Comparison of ENCODE assay signal across 15 cellular contexts in genomic region chr2:64463784-64464183, GRCh38. TPM values are rescaled to one million over a fixed set of nuclear protein-coding genes. Genes with fewer than 3 reads are reported as not detected.
DNase-seq lines count a peak whose midpoint lies in the region; ATAC-seq and TF ChIP-seq lines count a peak whose summit lies in the region.
"Had no signal": no experiment of that assay in that cellular context is flagged by ENCODE, and none has a peak within 500 bp of the region (broad histone marks: within the 10 kb centered on the region; RNA-seq: fewer than 3 reads in every experiment).

No MANE protein-coding gene starts in this region.

- H3K27me3 ChIP-seq in ovary: no peaks in the 10 kb centered on the region
- no peaks in the 10 kb centered on the region for H3K27me3 ChIP-seq in mesendoderm (ENCODE audit: insufficient read depth, low read length, poor library complexity)
- no peaks in the 10 kb centered on the region for H3K27me3 ChIP-seq in hepatocyte
- H3K27me3 ChIP-seq: gastroesophageal sphincter had no signal

- no peak overlapping the region for H2BK5ac ChIP-seq in mesendoderm (ENCODE audit: low read length)

- H3K4me2 ChIP-seq in mesendoderm (ENCODE audit: low read length): no peak overlapping the region
- no peak overlapping the region for H3K4me2 ChIP-seq in hepatocyte

- no peak overlapping the region for H3K4ac ChIP-seq in mesendoderm (ENCODE audit: low read depth, low read length)

- TF ChIP-seq EP300 in ovary (IDR thresholded peaks at IDR 0.05): no peak

- no peaks in the 10 kb centered on the region for H4K20me1 ChIP-seq in hepatocyte (ENCODE audit: insufficient read depth, poor library complexity, severe bottlenecking)

- no peaks in the 10 kb centered on the region for H3K79me2 ChIP-seq in mesendoderm (ENCODE audit: control insufficient read depth, insufficient read depth, low read length)
- H3K79me2 ChIP-seq in hepatocyte: no peaks in the 10 kb centered on the region

- DNase-seq in EL (peak; percentile 74), RWPE1 (ENCODE audit: low spot score) (peak; percentile 37), ovary (peak in 3 of 5 donors; percentile 25 to 37 (median 31)), middle frontal gyrus (ENCODE audit: extremely low spot score, low spot score) (no peak), mesendoderm (no peak), hepatocyte (ENCODE audit: low spot score) (no peak), NCI-H1105 (lab: John Stamatoyannopoulos, UW) (no peak)
- DNase-seq: activated naive CD4-positive, alpha-beta T cell treated with anti-CD3 and anti-CD28 coated beads, Interleukin-2, amount 10 ng/mL, durations not matched to agents 7 days and 5 days; GF-D8; NCI-H1092; NCI-H526; right cardiac atrium; SIG-M5 had no signal

- intact Hi-C loops in ovary (cut with DNase I): no loop called here

- no peak for TF ChIP-seq POLR2A in ovary (IDR thresholded peaks at IDR 0.05)

- no peak overlapping the region for H3K23ac ChIP-seq in mesendoderm (ENCODE audit: low read length)

- H2BK120ac ChIP-seq in mesendoderm (ENCODE audit: low read depth, low read length): no peak overlapping the region

- no peaks in the 10 kb centered on the region for H3K79me1 ChIP-seq in mesendoderm (ENCODE audit: low read length)

- peak; percentile 40 for ATAC-seq in esophagus mucosa

- H3K4me3 ChIP-seq in ovary (no peak overlapping the region), mesendoderm (ENCODE audit: low read length) (no peak overlapping the region), hepatocyte (no peak overlapping the region)
- H3K4me3 ChIP-seq: gastroesophageal sphincter had no signal

- H3K36me3 ChIP-seq in ovary (no peaks in the 10 kb centered on the region), mesendoderm (ENCODE audit: control insufficient read depth, insufficient read depth, low read length) (no peaks in the 10 kb centered on the region), hepatocyte (replicated peaks; ENCODE audit: insufficient read depth, low read depth) (no peaks in the 10 kb centered on the region)

- H4K8ac ChIP-seq in mesendoderm (ENCODE audit: low read depth, low read length): no peak overlapping the region

- H2AFZ ChIP-seq in hepatocyte: no peak overlapping the region

- no peak overlapping the region for H3K18ac ChIP-seq in mesendoderm (ENCODE audit: low read length)

- no peak overlapping the region for H3K56ac ChIP-seq in mesendoderm (ENCODE audit: low read length)

- H3K27ac ChIP-seq in RWPE1: no peak overlapping the region
- H3K27ac ChIP-seq in ovary: no peak overlapping the region
- H3K27ac ChIP-seq in mesendoderm (ENCODE audit: low read depth, low read length): no peak overlapping the region
- H3K27ac ChIP-seq in hepatocyte: no peak overlapping the region
- H3K27ac ChIP-seq: gastroesophageal sphincter had no signal

- no peak overlapping the region for H3K9ac ChIP-seq in mesendoderm (ENCODE audit: low read length)

- H4K5ac ChIP-seq in mesendoderm (ENCODE audit: low read length): no peak overlapping the region

- H3K9me3 ChIP-seq in ovary: no peaks in the 10 kb centered on the region
- no peaks in the 10 kb centered on the region for H3K9me3 ChIP-seq in hepatocyte (ENCODE audit: low read depth)
- H3K9me3 ChIP-seq: gastroesophageal sphincter had no signal

- no peak overlapping the region for H2AK5ac ChIP-seq in mesendoderm (ENCODE audit: low read length)

- CTCF ChIA-PET in RWPE1 (lab: Yijun Ruan, JAX): no interaction called here

- WGBS in ovary, 3 donors: 82 to 92% (median 89%) methylated on average over 1 of the region's 1 CpG
- WGBS in mesendoderm (ENCODE audit: extremely low coverage, insufficient coverage, low lambda C conversion rate): no CpG with 5 or more reads among the region's 1 CpG
- WGBS in hepatocyte (ENCODE audit: low lambda C conversion rate, missing lambda C conversion rate): 100% methylated on average over 1 of the region's 1 CpG

- H2BK15ac ChIP-seq in mesendoderm (replicated peaks; ENCODE audit: low read depth): no peak overlapping the region

- no peak for TF ChIP-seq CTCF in RWPE1 (conservative IDR thresholded peaks at IDR 0.05; ENCODE audit: low read depth)
- TF ChIP-seq CTCF in ovary (IDR thresholded peaks at IDR 0.05): no peak
- no peak for TF ChIP-seq CTCF in hepatocyte (IDR thresholded peaks at IDR 0.05; ENCODE audit: poor library complexity)

- H3K9me2 ChIP-seq in hepatocyte (replicated peaks; ENCODE audit: insufficient read depth): no peaks in the 10 kb centered on the region

- POLR2A ChIA-PET in RWPE1 (lab: Yijun Ruan, JAX; ENCODE audit: low non-redundant PET): no interaction called here

- no peaks in the 10 kb centered on the region for H3K4me1 ChIP-seq in ovary (ENCODE audit: insufficient read depth)
- H3K4me1 ChIP-seq in mesendoderm (ENCODE audit: control insufficient read depth, low read depth, low read length): peaks cover 3% of the 10 kb centered on the region
- H3K4me1 ChIP-seq in hepatocyte (ENCODE audit: insufficient read depth): no peaks in the 10 kb centered on the region
- H3K4me1 ChIP-seq: gastroesophageal sphincter had no signal

RNA-seq across cellular contexts. Expression of gene LGALSL, which starts 9.8 kb away (rescaled TPM):
- total RNA-seq in esophagus mucosa (35.8 TPM), ovary (10 to 100 TPM; 10.5 to 22.0 (median 15.5) TPM), hepatocyte (28.1 and 30.7 TPM in 2 replicates)
- polyA plus RNA-seq in ovary (10 to 100 TPM in 1 of 2 donors, 1 to 10 TPM in 1; 6.8 to 17.0 TPM), hepatocyte (27.9 and 44.6 TPM in 2 replicates)
- polyA plus RNA-seq in mesendoderm (2013, experiment 1 of 2): 9.2 TPM
- 8.9 TPM for polyA plus RNA-seq in mesendoderm (2013, experiment 2 of 2)

Comparison
In these comparisons a context has a peak if more than half of its experiments do, and no peak if none do; other contexts are left out.
1. DNase-seq: peak in EL (single experiment), RWPE1 (single experiment) and ovary (3 of 5); none in middle frontal gyrus (single experiment), mesendoderm (single experiment), hepatocyte (single experiment) and NCI-H1105 (single experiment).